Comparison of ENCODE assay signal across 21 cellular contexts in genomic region chr11:10642298-10642697, GRCh38. TPM values are rescaled to one million over a fixed set of nuclear protein-coding genes. Genes with fewer than 3 reads are reported as not detected.
A peak's percentile ranks its signal among the peaks of the same experiment; 100 is the strongest.
DNase-seq lines count a peak whose midpoint lies in the region; ATAC-seq, FAIRE-seq and TF ChIP-seq lines count a peak whose summit lies in the region.
"Had no signal": no experiment of that assay in that cellular context is flagged by ENCODE, and none has a peak within 500 bp of the region (broad histone marks: within the 10 kb centered on the region; RNA-seq: fewer than 3 reads in every experiment).

No MANE protein-coding gene starts in this region.

- no peaks in the 10 kb centered on the region for H3K36me3 ChIP-seq in kidney (ENCODE audit: control insufficient read depth in 1 of 2, insufficient read depth in 2 of 2, low read length in 2 of 2)
- H3K36me3 ChIP-seq in aorta (ENCODE audit: control insufficient read depth in 1 of 2, insufficient read depth in 2 of 2, low read length in 1 of 2) = peaks cover 0 to 9% of the 10 kb centered on the region in 2 donors
- H3K36me3 ChIP-seq: right atrium auricular region, thyroid gland had no signal

- H3K9me3 ChIP-seq in kidney (ENCODE audit: control insufficient read depth in 1 of 2, low read length in 2 of 2) (no peaks in the 10 kb centered on the region), aorta (ENCODE audit: control insufficient read depth, low read length) (no peaks in the 10 kb centered on the region)
- H3K9me3 ChIP-seq: Caco-2, right atrium auricular region, thyroid gland had no signal

- H3K4me1 ChIP-seq in kidney (ENCODE audit: control insufficient read depth in 1 of 2, insufficient read depth in 1 of 2, low read depth in 1 of 2, low read length in 2 of 2) (peaks cover 7 to 14% of the 10 kb centered on the region in 2 donors), aorta (ENCODE audit: control insufficient read depth in 1 of 2, insufficient read depth in 2 of 2, low read length in 2 of 2) (peaks cover 1 to 2% of the 10 kb centered on the region in 2 donors)
- H3K4me1 ChIP-seq: thyroid gland had no signal

- WGBS in aorta, 2 donors = 37 to 42% methylated on average over 3 of the region's 3 CpGs

- no peaks in the 10 kb centered on the region for H3K27me3 ChIP-seq in aorta (ENCODE audit: control insufficient read depth in 1 of 2, insufficient read depth in 2 of 2, low read length in 1 of 2)
- H3K27me3 ChIP-seq: right atrium auricular region, thyroid gland had no signal

- no peaks in the 10 kb centered on the region for H3K36me3 Mint-ChIP-seq in stimulated activated memory B cell treated with anti-CD40 and anti-IgM and Interleukin-4, amounts not matched to agents 10 μg/mL and 1 μg/mL and 100 μg/mL, for 72 hours

- no peak for ATAC-seq in stimulated activated memory B cell treated with anti-CD40 and anti-IgM and Interleukin-4, amounts not matched to agents 10 μg/mL and 1 μg/mL and 100 μg/mL, for 72 hours
- no peak for ATAC-seq in aorta (ENCODE audit: low FRiP score)
- ATAC-seq: left lobe of liver had no signal

- DNase-seq in kidney (no peak), aorta (no peak), occipital lobe (lab: John Stamatoyannopoulos, UW) (no peak), GM03348 (ENCODE audit: low spot score) (no peak)
- DNase-seq in activated naive CD4-positive, alpha-beta T cell (lab: John Stamatoyannopoulos, UW) = no peak
- DNase-seq: activated gamma-delta T cell treated with Interleukin-2 at 50 U/mL for 16 hours; amniotic stem cell; Caco-2; central memory CD4-positive, alpha-beta T cell; HCEC 1CT; NCI-H2107; NCI-H510A; nucleus accumbens; stimulated activated CD8-positive, alpha-beta memory T cell treated with anti-CD3 and anti-CD28 coated beads, Interleukin-4, amount 100 ng/mL, for 48 hours; thyroid gland had no signal

- TF ChIP-seq CTCF in kidney (IDR thresholded peaks at IDR 0.05; ENCODE audit: borderline replicate concordance, extremely low read depth, insufficient read depth) = no peak

- intact Hi-C loops in kidney (cut with DNase I) = no loop called here
- intact Hi-C loops in aorta (cut with DNase I) = no loop called here

- no peak overlapping the region for H3K4me3 Mint-ChIP-seq in stimulated activated memory B cell treated with anti-CD40 and anti-IgM and Interleukin-4, amounts not matched to agents 10 μg/mL and 1 μg/mL and 100 μg/mL, for 72 hours

- H3K4me3 ChIP-seq in kidney (ENCODE audit: low read length in 2 of 2) (no peak overlapping the region), aorta (ENCODE audit: low read length in 2 of 2) (no peak overlapping the region)
- H3K4me3 ChIP-seq: right atrium auricular region, thyroid gland had no signal

- no peaks in the 10 kb centered on the region for H3K9me3 Mint-ChIP-seq in stimulated activated memory B cell treated with anti-CD40 and anti-IgM and Interleukin-4, amounts not matched to agents 10 μg/mL and 1 μg/mL and 100 μg/mL, for 72 hours

- H3K4me1 Mint-ChIP-seq in stimulated activated memory B cell treated with anti-CD40 and anti-IgM and Interleukin-4, amounts not matched to agents 10 μg/mL and 1 μg/mL and 100 μg/mL, for 72 hours = peaks cover 67% of the 10 kb centered on the region

- H3K27ac ChIP-seq in angular gyrus (ENCODE audit: low read depth, low read length) (peak overlapping the region; percentile 42), kidney (ENCODE audit: low read depth in 2 of 2, low read length in 2 of 2) (peak overlapping the region; percentile 8 to 21), aorta (ENCODE audit: low read depth in 1 of 2, low read length in 2 of 2) (peak overlapping the region; percentile 62 to 88)
- H3K27ac ChIP-seq: right atrium auricular region, thyroid gland, VCaP had no signal

- H3K27ac Mint-ChIP-seq in stimulated activated memory B cell treated with anti-CD40 and anti-IgM and Interleukin-4, amounts not matched to agents 10 μg/mL and 1 μg/mL and 100 μg/mL, for 72 hours = peak overlapping the region; percentile 85

- no peaks in the 10 kb centered on the region for H3K27me3 Mint-ChIP-seq in stimulated activated memory B cell treated with anti-CD40 and anti-IgM and Interleukin-4, amounts not matched to agents 10 μg/mL and 1 μg/mL and 100 μg/mL, for 72 hours

- H3K9ac ChIP-seq in kidney (ENCODE audit: low read length in 2 of 2) = no peak overlapping the region

- no peak for FAIRE-seq in kidney (lab: Jason Lieb, UNC)

RNA-seq across cellular contexts. Expression of gene IRAG1, which starts 51.3 kb away (rescaled TPM):
- 38.1 TPM for total RNA-seq in kidney
- 7.0 TPM for polyA plus RNA-seq in kidney (ENCODE audit: insufficient read depth, low read depth, low replicate concordance)
- 100 to 1,000 TPM; 189 to 518 TPM for total RNA-seq in aorta
- 100 to 1,000 TPM in 1 of 2 donors, 10 to 100 TPM in 1; 92.3 to 135 TPM for polyA plus RNA-seq in aorta
- 1.4 TPM for total RNA-seq in occipital lobe
- total RNA-seq: T-helper 2 cell treated with Interferon-gamma antibody and Interleukin-4, amounts not matched to agents 100 ng/mL and 5 ng/mL, for 36 hours had no signal

Comparison
In these comparisons a context has a peak if more than half of its experiments do, and no peak if none do; other contexts are left out.
1. H3K27ac ChIP-seq: peak in every context shown above with its lines; median percentile 75 in aorta; 42 in angular gyrus; 14 in kidney.
2. RNA of gene IRAG1, which starts 51.3 kb away (total RNA-seq): 189 to 518 TPM in aorta and 38.1 TPM in kidney (single experiment); 1.4 TPM in occipital lobe (single experiment); every median in the first group is over 10 times any median in the second.